Comparison of ENCODE assay signal across 30 cellular contexts in genomic region chr5:53342261-53342660, GRCh38.
"Had no signal": no experiment of that assay in that cellular context is flagged by ENCODE, and none has a peak within 500 bp of the region (broad histone marks: within the 10 kb centered on the region; RNA-seq: fewer than 3 reads in every experiment).

No MANE protein-coding gene starts in this region.

- DNase-seq: activated CD4-positive, alpha-beta memory T cell treated with anti-CD3 and anti-CD28 coated beads for 36 hours; activated CD4-positive, alpha-beta T cell treated with anti-CD3 and anti-CD28 coated beads for 36 hours; activated CD4-positive, alpha-beta T cell treated with anti-CD3 and anti-CD28 coated beads, Interleukin-2, amount 10 ng/mL, durations not matched to agents 24 days and 14 days; activated CD4-positive, CD25-positive, alpha-beta regulatory T cell; activated CD4-positive, CD25-positive, alpha-beta regulatory T cell treated with anti-CD3 and anti-CD28 coated beads, Interleukin-2, amount 50 U/mL, for 72 hours; activated CD8-positive, alpha-beta memory T cell treated with anti-CD3 and anti-CD28 coated beads, Interleukin-2, amount 10 ng/mL, durations not matched to agents 7 days and 5 days; activated CD8-positive, alpha-beta memory T cell treated with anti-CD3 and anti-CD28 coated beads, Interleukin-2, amount 50 U/mL, for 4 hours; activated CD8-positive, alpha-beta T cell treated with anti-CD3 and anti-CD28 coated beads, Interleukin-2, amount 10 ng/mL, durations not matched to agents 7 days and 5 days; activated effector memory CD4-positive, alpha-beta T cell treated with anti-CD3 and anti-CD28 coated beads, Interleukin-2, amount 50 U/mL, for 16 hours; activated naive CD4-positive, alpha-beta T cell treated with anti-CD3 and anti-CD28 coated beads for 36 hours; activated naive CD8-positive, alpha-beta T cell treated with anti-CD3 and anti-CD28 coated beads for 36 hours; activated naive CD8-positive, alpha-beta T cell treated with anti-CD3 and anti-CD28 coated beads, Interleukin-2, amount 50 U/mL, for 24 hours; activated T-cell treated with anti-CD3 and anti-CD28 coated beads, Interleukin-2, amount 50 U/mL, for 1 hour; activated T-cell treated with anti-CD3 and anti-CD28 coated beads, Interleukin-2, amount 50 U/mL, for 48 hours; adrenal gland; amygdala; aorta; body of pancreas; central memory CD4-positive, alpha-beta T cell; cerebellar nuclear complex; colonic mucosa; effector CD8-positive, alpha-beta T cell; foreskin fibroblast; gastrocnemius medialis; glutamatergic neuron; T-helper 2 cell had no signal

- H3K27me3 ChIP-seq: adrenal gland, body of pancreas, cardiac muscle cell, colonic mucosa, gastrocnemius medialis had no signal

- H3K4me3 ChIP-seq: adrenal gland, body of pancreas, cardiac muscle cell, colonic mucosa, gastrocnemius medialis had no signal

- H3K27ac ChIP-seq: adrenal gland, body of pancreas, cardiac muscle cell, colonic mucosa, gastrocnemius medialis had no signal

- H3K36me3 ChIP-seq: adrenal gland, cardiac muscle cell, colonic mucosa, gastrocnemius medialis had no signal

- FAIRE-seq: endometrium, endothelial cell of umbilical vein had no signal

- H3K4me1 ChIP-seq: adrenal gland, body of pancreas, colonic mucosa, gastrocnemius medialis had no signal

- ATAC-seq: activated CD4-positive, alpha-beta T cell treated with anti-CD3 and anti-CD28 coated beads for 36 hours; activated CD8-positive, alpha-beta memory T cell treated with anti-CD3 and anti-CD28 coated beads, Interleukin-2, amount 10 ng/mL, durations not matched to agents 7 days and 5 days; activated CD8-positive, alpha-beta T cell treated with anti-CD3 and anti-CD28 coated beads, Interleukin-2, amount 10 ng/mL, durations not matched to agents 7 days and 5 days; activated naive CD8-positive, alpha-beta T cell treated with anti-CD3 and anti-CD28 coated beads, Interleukin-2, amount 50 U/mL, for 24 hours; body of pancreas; esophagus mucosa; gastrocnemius medialis had no signal
